In the genomic region with DNA sequence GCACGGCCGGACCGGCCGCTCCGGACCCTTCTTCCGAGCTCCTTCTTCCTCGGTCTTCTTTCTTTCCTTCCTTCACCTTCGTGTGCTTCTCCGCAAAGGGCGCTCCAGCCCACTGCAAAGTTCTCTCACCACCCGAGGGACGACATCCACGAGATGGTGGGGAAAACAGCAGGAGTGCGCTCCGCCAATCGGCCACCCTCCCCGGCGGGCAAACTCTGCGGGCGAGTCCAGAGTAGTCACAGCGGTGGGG, we compare ENCODE assay signal across 1 cellular context.
TF ChIP-seq lines count a peak whose summit lies in the region.

No MANE protein-coding gene starts in this region.

TF ChIP-seq in HepG2, 621 proteins besides CTCF, POLR2A, EP300 and RAD21:
- 0 out of 2 replicates have a peak, but pooled peaks have one; percentile 11 for TF ChIP-seq AFF4 (CRISPR knock-in tag; IDR thresholded peaks at IDR 0.05)
- peak; percentile 14 for TF ChIP-seq ASH2L (IDR thresholded peaks at IDR 0.05; ENCODE audit: insufficient read length, low read depth, low read length)
- 0 out of 2 replicates have a peak, but pooled peaks have one; percentile 34 for TF ChIP-seq KMT2A (CRISPR knock-in tag; IDR thresholded peaks at IDR 0.05)
- 0 out of 2 replicates have a peak, but pooled peaks have one; percentile 26 for TF ChIP-seq TOPORS (CRISPR knock-in tag; IDR thresholded peaks at IDR 0.05)
- peak; percentile 58; the same call in 1 of the 2 replicates for TF ChIP-seq SATB2 (CRISPR knock-in tag; IDR thresholded peaks at IDR 0.05)
- TF ChIP-seq ZNF564 (CRISPR knock-in tag; IDR thresholded peaks at IDR 0.05), result peak; percentile 75
- peak; percentile 74 for TF ChIP-seq ZNF800 (CRISPR knock-in tag; IDR thresholded peaks at IDR 0.05)
- 0 out of 2 replicates have a peak, but pooled peaks have one; percentile 11 for TF ChIP-seq ZNF224 (CRISPR knock-in tag; IDR thresholded peaks at IDR 0.05)
- TF ChIP-seq ARNT2 (CRISPR knock-in tag; IDR thresholded peaks at IDR 0.05; ENCODE audit: low read depth), result 0 out of 2 replicates have a peak, but pooled peaks have one; percentile 58
